Comparison of ENCODE assay signal across 14 cellular contexts in the genomic region with DNA sequence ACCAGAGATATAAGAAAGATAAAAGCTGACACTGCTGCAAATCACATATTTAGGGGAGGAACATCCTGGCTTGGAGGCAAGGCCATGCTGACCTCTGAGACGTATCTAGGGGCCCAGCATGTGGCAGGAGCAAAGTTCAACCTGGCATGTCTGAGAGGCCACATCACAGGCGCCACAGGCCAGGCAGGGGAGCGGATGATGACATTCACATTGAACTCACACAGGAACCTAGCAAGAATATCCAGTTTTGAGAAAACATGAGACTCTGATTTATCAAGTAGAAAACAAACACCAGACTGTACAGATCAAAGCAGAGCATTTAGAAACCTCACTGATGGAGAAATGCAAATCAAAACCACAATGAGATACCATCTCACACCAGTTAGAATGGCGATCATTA.
DNase-seq lines count a peak whose midpoint lies in the region; ATAC-seq and TF ChIP-seq lines count a peak whose summit lies in the region.
"Had no signal": no experiment of that assay in that cellular context is flagged by ENCODE, and none has a peak within 500 bp of the region (broad histone marks: within the 10 kb centered on the region; RNA-seq: fewer than 3 reads in every experiment).

No MANE protein-coding gene starts in this region.

- DNase-seq in DMS53 treated with DMSO at 0.1 percent for 48 hours (lab: John Stamatoyannopoulos, UW; ENCODE audit: unreplicated experiment): peak; percentile 97
- peak; percentile 33 for DNase-seq in astrocyte of the hippocampus (ENCODE audit: low read depth, low spot score)
- no peak for DNase-seq in ovary
- DNase-seq in NCI-H2227 (lab: John Stamatoyannopoulos, UW; ENCODE audit: unreplicated experiment): no peak
- no peak for DNase-seq in anterior cingulate cortex (lab: John Stamatoyannopoulos, UW)
- no peak for DNase-seq in WERI-Rb-1
- DNase-seq: activated CD8-positive, alpha-beta T cell treated with anti-CD3 and anti-CD28 coated beads for 36 hours; foreskin fibroblast; GF-D8; NCI-H1694 treated with DMSO at 0.1 percent for 48 hours; SJCRH30 had no signal

- intact Hi-C loops in ovary (cut with DNase I): no loop called here

- no peak for TF ChIP-seq EP300 in ovary (IDR thresholded peaks at IDR 0.05)

- H3K27ac ChIP-seq in ovary (no peak overlapping the region), WERI-Rb-1 (no peak overlapping the region)
- H3K27ac ChIP-seq: SJCRH30, thyroid gland had no signal

- H3K4me3 ChIP-seq in ovary: no peak overlapping the region
- H3K4me3 ChIP-seq in WERI-Rb-1 (ENCODE audit: low read depth, low read length): no peak overlapping the region
- H3K4me3 ChIP-seq: SJCRH30, thyroid gland had no signal

- no peak for TF ChIP-seq CTCF in ovary (IDR thresholded peaks at IDR 0.05)
- no peak for TF ChIP-seq CTCF in WERI-Rb-1 (IDR thresholded peaks at IDR 0.05; ENCODE audit: low read depth, low read length)

- ATAC-seq in GM21447 (IDR thresholded peaks at IDR 0.05; ENCODE audit: unreplicated experiment) (peak; percentile 69), HG03342 (IDR thresholded peaks at IDR 0.05; ENCODE audit: unreplicated experiment) (peak; percentile 71)
- ATAC-seq: activated CD8-positive, alpha-beta T cell treated with anti-CD3 and anti-CD28 coated beads for 36 hours had no signal

- no peaks in the 10 kb centered on the region for H3K36me3 ChIP-seq in ovary
- H3K36me3 ChIP-seq in WERI-Rb-1: no peaks in the 10 kb centered on the region
- H3K36me3 ChIP-seq: SJCRH30, thyroid gland had no signal

- peaks cover 3% of the 10 kb centered on the region for H3K4me1 ChIP-seq in ovary (ENCODE audit: insufficient read depth)
- H3K4me1 ChIP-seq: thyroid gland had no signal

- 32 to 43% (median 32%) methylated on average over 4 of the region's 4 CpGs for WGBS in ovary, 3 donors

- H3K9me3 ChIP-seq in ovary: no peaks in the 10 kb centered on the region
- no peaks in the 10 kb centered on the region for H3K9me3 ChIP-seq in WERI-Rb-1 (ENCODE audit: severe bottlenecking)
- H3K9me3 ChIP-seq: SJCRH30, thyroid gland had no signal

- H3K27me3 ChIP-seq in ovary (no peaks in the 10 kb centered on the region), WERI-Rb-1 (ENCODE audit: insufficient read depth, low read depth, severe bottlenecking) (no peaks in the 10 kb centered on the region)
- H3K27me3 ChIP-seq: SJCRH30, thyroid gland had no signal

- no peak for TF ChIP-seq POLR2A in ovary (IDR thresholded peaks at IDR 0.05)

Comparison
In these comparisons a context has a peak if more than half of its experiments do, and no peak if none do; other contexts are left out.
1. DNase-seq: peak in DMS53 treated with DMSO at 0.1 percent for 48 hours (single experiment) and astrocyte of the hippocampus (single experiment); none in ovary (0 of 5), NCI-H2227 (single experiment), anterior cingulate cortex (0 of 58) and WERI-Rb-1 (single experiment).